In the genomic region with DNA sequence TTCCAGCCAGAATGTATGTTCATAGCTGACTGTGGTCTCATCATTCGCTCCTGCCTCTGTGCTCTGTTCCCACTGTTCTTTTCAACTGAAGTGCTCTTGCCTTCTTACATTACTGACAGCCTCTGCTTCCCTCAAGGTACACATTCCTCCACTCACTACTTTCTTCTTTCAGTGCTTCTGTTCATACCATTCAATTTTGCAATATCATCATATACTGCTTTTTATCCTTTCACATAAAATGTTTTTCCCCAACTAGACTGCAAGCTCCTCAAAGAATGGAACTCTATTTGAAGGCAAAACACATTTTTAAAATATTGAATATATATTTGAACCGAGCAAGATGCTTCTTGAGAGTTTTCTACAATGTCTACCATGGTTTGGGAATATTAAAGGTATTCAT, we compare ENCODE assay signal across 33 cellular contexts.
"Had no signal": no experiment of that assay in that cellular context is flagged by ENCODE, and none has a peak within 500 bp of the region (broad histone marks: within the 10 kb centered on the region; RNA-seq: fewer than 3 reads in every experiment).

No MANE protein-coding gene starts in this region.

- H3K4me2 ChIP-seq: PC-9 had no signal

- H2AFZ ChIP-seq: PC-9 had no signal

- H3K4me3 ChIP-seq: MG63, PC-9, SJCRH30, SK-N-MC had no signal

- H3K4me1 ChIP-seq: SJCRH30 had no signal

- H3K27me3 ChIP-seq: MG63, SJCRH30 had no signal

- ATAC-seq: Panc1, Right ventricle myocardium inferior, SK-N-SH treated with all-trans-retinoic acid at 6 μM for 48 hours had no signal

- FAIRE-seq: RCC 7860 had no signal

- DNase-seq: Kasumi-1, MG63, NCI-H1048, NCI-H1092 treated with DMSO at 0.1 percent for 48 hours, NCI-H1105 treated with DMSO at 0.1 percent for 48 hours, NCI-H1417, NCI-H1436, NCI-H146, NCI-H1694, NCI-H187, NCI-H1930, NCI-H2029 treated with DMSO at 0.1 percent for 48 hours, NCI-H2081 treated with DMSO at 0.1 percent for 48 hours, NCI-H2107, NCI-H2171, NCI-H226, NCI-H446 treated with DMSO at 0.1 percent for 48 hours, NCI-H510A, NCI-H524, NCI-H526, NCI-H69, NCI-H748 treated with DMSO at 0.1 percent for 48 hours, NCI-H82, PC-9, SHP77, SIG-M5, SJCRH30 had no signal

- H3K36me3 ChIP-seq: MG63, SJCRH30 had no signal

- H3K9me3 ChIP-seq: MG63, SJCRH30 had no signal

- H3K27ac ChIP-seq: PC-9, RWPE1, SJCRH30, SK-N-MC had no signal
